Comparison of ENCODE assay signal across 20 cellular contexts in genomic region chr19:34664870-34665269, GRCh38. TPM values are rescaled to one million over a fixed set of nuclear protein-coding genes. Genes with fewer than 3 reads are reported as not detected.
"Had no signal": no experiment of that assay in that cellular context is flagged by ENCODE, and none has a peak within 500 bp of the region (broad histone marks: within the 10 kb centered on the region; RNA-seq: fewer than 3 reads in every experiment).

No MANE protein-coding gene starts in this region.

- DNase-seq: KBM-7, MV-4-11, NCI-H1048, NCI-H1105, NCI-H1417, NCI-H1436 treated with DMSO at 0.1 percent for 48 hours, NCI-H1694, NCI-H1930, NCI-H2081, NCI-H2107, NCI-H2227 treated with DMSO at 0.1 percent for 48 hours, NCI-H524, NCI-H526 treated with DMSO at 0.1 percent for 48 hours, NCI-H748 treated with DMSO at 0.1 percent for 48 hours, RPMI8226, SK-N-SH had no signal

- H3K9ac ChIP-seq: SK-N-SH had no signal

- H3K9me3 ChIP-seq: SK-N-SH had no signal

- H3K27ac ChIP-seq: HL-60 had no signal

- H3K4me2 ChIP-seq: SK-N-SH had no signal

RNA-seq across cellular contexts. Expression of gene SCGB2B2, which starts 12.1 kb away (rescaled TPM):
- total RNA-seq: LHCN-M2, MCF 10A, SK-MEL-5 had no signal
